ENCODE assay signal across 14 cellular contexts in the genomic region with DNA sequence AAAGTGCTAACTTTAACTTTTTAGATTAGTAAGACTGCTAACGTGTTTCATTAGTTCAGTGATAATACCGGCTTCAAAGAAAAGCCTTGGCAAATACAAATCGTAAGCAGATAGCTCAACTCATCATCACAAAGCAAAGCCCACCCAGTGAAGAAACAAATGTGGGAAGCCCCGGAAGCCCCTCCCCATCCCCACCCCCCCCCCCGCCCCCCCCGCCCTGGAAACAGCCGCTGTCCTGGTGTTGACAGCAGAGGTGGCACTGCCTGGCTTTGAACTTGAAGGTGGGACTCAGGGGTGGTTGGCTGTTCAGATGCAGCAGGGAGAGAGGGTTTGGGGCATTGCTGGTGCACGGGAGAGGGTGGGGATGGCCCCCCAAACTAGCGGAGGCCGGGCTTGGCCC. TPM values are rescaled to one million over a fixed set of nuclear protein-coding genes. Genes with fewer than 3 reads are reported as not detected.
A peak's percentile ranks its signal among the peaks of the same experiment; 100 is the strongest.
DNase-seq lines count a peak whose midpoint lies in the region; ATAC-seq, FAIRE-seq and TF ChIP-seq lines count a peak whose summit lies in the region.
"Had no signal": no experiment of that assay in that cellular context is flagged by ENCODE, and none has a peak within 500 bp of the region (broad histone marks: within the 10 kb centered on the region; RNA-seq: fewer than 3 reads in every experiment).

No MANE protein-coding gene starts in this region.

- no peak for ATAC-seq in HG03175 (IDR thresholded peaks at IDR 0.05; ENCODE audit: unreplicated experiment)

- TF ChIP-seq CTCF in RWPE1 (conservative IDR thresholded peaks at IDR 0.05; ENCODE audit: low read depth) (no peak), keratinocyte (optimal IDR thresholded peaks at IDR 0.05 in 1 of 3, IDR thresholded peaks at IDR 0.05 in 1 of 3, conservative IDR thresholded peaks at IDR 0.05 in 1 of 3; ENCODE audit: extremely low read depth in 1 of 3, insufficient read depth in 2 of 3, low read length in 3 of 3) (no peak), transverse colon (IDR thresholded peaks at IDR 0.05) (no peak)

- POLR2A ChIA-PET in RWPE1 (lab: Yijun Ruan, JAX; ENCODE audit: low non-redundant PET) = no interaction called here

- H3K9me3 ChIP-seq in keratinocyte (ENCODE audit: control insufficient read depth, low read depth, low read length) (peaks cover 2% of the 10 kb centered on the region), transverse colon (no peaks in the 10 kb centered on the region)
- H3K9me3 ChIP-seq: ascending aorta, suprapubic skin had no signal

- intact Hi-C loops in transverse colon (cut with DNase I; ENCODE audit: low total_unique reads) = no loop called here

- peaks cover 18% of the 10 kb centered on the region for H3K36me3 Mint-ChIP-seq in activated naive CD4-positive, alpha-beta T cell treated with anti-CD3 and anti-CD28 coated beads, Interleukin-2, amount 10 ng/mL, durations not matched to agents 7 days and 5 days

- no peak overlapping the region for H3K27ac Mint-ChIP-seq in activated naive CD4-positive, alpha-beta T cell treated with anti-CD3 and anti-CD28 coated beads, Interleukin-2, amount 10 ng/mL, durations not matched to agents 7 days and 5 days

- peak overlapping the region; percentile 50 for H3K9ac ChIP-seq in keratinocyte (ENCODE audit: control insufficient read depth, extremely low read depth, insufficient read depth, low read length)

- H3K27ac ChIP-seq in RWPE1 (peak overlapping the region; percentile 99), keratinocyte (ENCODE audit: control insufficient read depth, insufficient read depth, low read length) (peak overlapping the region; percentile 42), transverse colon (peak overlapping the region; percentile 73 to 87 (median 82))

- TF ChIP-seq EP300 in transverse colon (IDR thresholded peaks at IDR 0.05; ENCODE audit: low read depth) = no peak

- H3K4me2 ChIP-seq in keratinocyte (ENCODE audit: control insufficient read depth, extremely low read depth, insufficient read depth, low read depth, low read length) = no peak overlapping the region

- in situ Hi-C loops in transverse colon (cut with MboI; ENCODE audit: low pct_ligation_motif_present in 1 of 4, low pct_unique_long_range_greater_than_20kb in 1 of 4, low sequenced_read_pairs in 3 of 4) = no loop called here

- H3K79me2 ChIP-seq in keratinocyte (ENCODE audit: control insufficient read depth, insufficient read depth, low read length) = peaks cover 81% of the 10 kb centered on the region

- no peak overlapping the region for H2AFZ ChIP-seq in keratinocyte (ENCODE audit: control insufficient read depth, low read length)

- no peak overlapping the region for H3K4me3 Mint-ChIP-seq in activated naive CD4-positive, alpha-beta T cell treated with anti-CD3 and anti-CD28 coated beads, Interleukin-2, amount 10 ng/mL, durations not matched to agents 7 days and 5 days

- no peak for FAIRE-seq in keratinocyte (lab: Jason Lieb, UNC)
- FAIRE-seq: G401.6 had no signal

- H3K9me3 Mint-ChIP-seq in activated naive CD4-positive, alpha-beta T cell treated with anti-CD3 and anti-CD28 coated beads, Interleukin-2, amount 10 ng/mL, durations not matched to agents 7 days and 5 days = no peaks in the 10 kb centered on the region

- peaks cover 16% of the 10 kb centered on the region for H4K20me1 ChIP-seq in keratinocyte (ENCODE audit: control insufficient read depth, extremely low read depth, insufficient read depth, low read length)

- TF ChIP-seq POLR2A in transverse colon (IDR thresholded peaks at IDR 0.05) = no peak

- H3K4me3 ChIP-seq in keratinocyte (ENCODE audit: control insufficient read depth in 2 of 3, extremely low read depth in 1 of 3, insufficient read depth in 2 of 3, low read depth in 1 of 3, low read length in 3 of 3) (no peak overlapping the region), transverse colon (no peak overlapping the region)
- H3K4me3 ChIP-seq: suprapubic skin had no signal

- 37 to 45% methylated on average over 3 to 7 of the region's 10 CpGs for WGBS in transverse colon (ENCODE audit: low coverage in 1 of 2), 2 donors

- H3K4me1 Mint-ChIP-seq in activated naive CD4-positive, alpha-beta T cell treated with anti-CD3 and anti-CD28 coated beads, Interleukin-2, amount 10 ng/mL, durations not matched to agents 7 days and 5 days = peaks cover 55% of the 10 kb centered on the region

- no peaks in the 10 kb centered on the region for H3K27me3 Mint-ChIP-seq in activated naive CD4-positive, alpha-beta T cell treated with anti-CD3 and anti-CD28 coated beads, Interleukin-2, amount 10 ng/mL, durations not matched to agents 7 days and 5 days

- DNase-seq in RWPE1 (ENCODE audit: low spot score) = no peak
- peak; percentile 56 for DNase-seq in central memory CD4-positive, alpha-beta T cell
- no peak for DNase-seq in keratinocyte (ENCODE audit: low read depth, low spot score)
- DNase-seq in transverse colon = no peak
- DNase-seq in activated naive CD4-positive, alpha-beta T cell treated with anti-CD3 and anti-CD28 coated beads, Interleukin-2, amount 10 ng/mL, durations not matched to agents 7 days and 5 days = no peak
- no peak for DNase-seq in C1 segment of cervical spinal cord (lab: John Stamatoyannopoulos, UW)
- DNase-seq: activated CD4-positive, alpha-beta T cell treated with anti-CD3 and anti-CD28 coated beads, Interleukin-2, amount 50 U/mL, for 1 hour; NCI-H2081 treated with DMSO at 0.1 percent for 48 hours; NCI-H748 treated with DMSO at 0.1 percent for 48 hours; RPMI8226 had no signal

- dilution Hi-C loops in keratinocyte (cut with MboI; ENCODE audit: extremely low pct_ligation_motif_present, low sequenced_read_pairs) = no loop called here

- CTCF ChIA-PET in RWPE1 (lab: Yijun Ruan, JAX) = no interaction called here
- CTCF ChIA-PET in activated naive CD4-positive, alpha-beta T cell treated with anti-CD3 and anti-CD28 coated beads, Interleukin-2, amount 10 ng/mL, durations not matched to agents 7 days and 5 days (lab: Charles Lee) = no interaction called here

- H3K9me1 ChIP-seq in keratinocyte (ENCODE audit: control insufficient read depth, extremely low read depth, insufficient read depth, low read length) = peaks cover 6% of the 10 kb centered on the region

- no peaks in the 10 kb centered on the region for H3K27me3 ChIP-seq in keratinocyte (ENCODE audit: control insufficient read depth, extremely low read depth, insufficient read depth, low read length)
- H3K27me3 ChIP-seq in transverse colon = no peaks in the 10 kb centered on the region
- H3K27me3 ChIP-seq: ascending aorta, suprapubic skin had no signal

- peaks cover 19 to 42% of the 10 kb centered on the region in 2 experiments for H3K36me3 ChIP-seq in keratinocyte (ENCODE audit: control insufficient read depth in 2 of 2, extremely low read depth in 1 of 2, insufficient read depth in 2 of 2, low read length in 2 of 2)
- no peaks in the 10 kb centered on the region for H3K36me3 ChIP-seq in transverse colon

- H3K4me1 ChIP-seq in keratinocyte (ENCODE audit: control insufficient read depth, extremely low read depth, insufficient read depth, low read length) (peaks cover 22% of the 10 kb centered on the region), transverse colon (peaks cover 30 to 67% (median 52%) of the 10 kb centered on the region in 4 donors)

RNA-seq across cellular contexts. Expression of gene PDXK, which starts 14.1 kb away (rescaled TPM):
- polyA plus RNA-seq in keratinocyte = 144 to 211 TPM (median 154 TPM) in 3 replicates
- 104 TPM for polyA plus RNA-seq in keratinocyte (2011; ENCODE audit: low read depth)
- 101 and 129 TPM in 2 replicates for polyA plus RNA-seq in keratinocyte (2011; cell fraction: cytosol; rRNA removed)
- polyA plus RNA-seq in keratinocyte (2011; cell fraction: nucleus; rRNA removed) = 140 and 148 TPM in 2 replicates
- polyA plus RNA-seq in keratinocyte (2012; ENCODE audit: low replicate concordance) = 111 and 154 TPM in 2 replicates
- polyA minus RNA-seq in keratinocyte = 198 to 322 TPM (median 204 TPM) in 3 replicates
- 58.1 TPM for polyA minus RNA-seq in keratinocyte (2011; cell fraction: cytosol; rRNA and poly(A)+ RNA removed)
- polyA minus RNA-seq in keratinocyte (2011; cell fraction: nucleus; rRNA and poly(A)+ RNA removed) = 49.2 and 82.9 TPM in 2 replicates
- total RNA-seq in transverse colon = 100 to 1,000 TPM in 2 of 4 donors, 10 to 100 TPM in 2; 85.8 to 117 (median 103) TPM

RNA-seq across cellular contexts. Expression of gene CSTB, which starts 43.0 kb away (rescaled TPM):
- 126 to 167 TPM (median 152 TPM) in 3 replicates for polyA plus RNA-seq in keratinocyte
- polyA plus RNA-seq in keratinocyte (2011; ENCODE audit: low read depth) = 168 TPM
- 208 and 215 TPM in 2 replicates for polyA plus RNA-seq in keratinocyte (2011; cell fraction: cytosol; rRNA removed)
- 66.9 and 73.9 TPM in 2 replicates for polyA plus RNA-seq in keratinocyte (2011; cell fraction: nucleus; rRNA removed)
- polyA plus RNA-seq in keratinocyte (2012; ENCODE audit: low replicate concordance) = 168 and 493 TPM in 2 replicates
- polyA minus RNA-seq in keratinocyte = 34.1 to 136 TPM (median 81.0 TPM) in 3 replicates
- polyA minus RNA-seq in keratinocyte (2011; cell fraction: cytosol; rRNA and poly(A)+ RNA removed) = 68.9 TPM
- polyA minus RNA-seq in keratinocyte (2011; cell fraction: nucleus; rRNA and poly(A)+ RNA removed) = 14.6 and 18.0 TPM in 2 replicates
- 10 to 100 TPM; 16.1 to 61.7 (median 19.6) TPM for total RNA-seq in transverse colon

RNA-seq across cellular contexts. Expression of gene RRP1, which starts 56.3 kb away (rescaled TPM):
- 14.8 to 25.3 TPM (median 25.0 TPM) in 3 replicates for polyA plus RNA-seq in keratinocyte
- polyA plus RNA-seq in keratinocyte (2011; ENCODE audit: low read depth) = 20.2 TPM
- 11.5 and 16.2 TPM in 2 replicates for polyA plus RNA-seq in keratinocyte (2011; cell fraction: cytosol; rRNA removed)
- polyA plus RNA-seq in keratinocyte (2011; cell fraction: nucleus; rRNA removed) = 52.4 and 55.3 TPM in 2 replicates
- 24.8 and 31.4 TPM in 2 replicates for polyA plus RNA-seq in keratinocyte (2012; ENCODE audit: low replicate concordance)
- polyA minus RNA-seq in keratinocyte = 9.0 to 31.8 TPM (median 14.4 TPM) in 3 replicates
- polyA minus RNA-seq in keratinocyte (2011; cell fraction: cytosol; rRNA and poly(A)+ RNA removed) = 7.3 TPM
- 11.4 and 14.3 TPM in 2 replicates for polyA minus RNA-seq in keratinocyte (2011; cell fraction: nucleus; rRNA and poly(A)+ RNA removed)
- 10 to 100 TPM in 2 of 4 donors, 1 to 10 TPM in 2; 5.2 to 26.1 (median 11.1) TPM for total RNA-seq in transverse colon

Comparison
In these comparisons a context has a peak if more than half of its experiments do, and no peak if none do; other contexts are left out.
1. H3K27ac ChIP-seq: peak in every context shown above with its lines; median percentile 99 in RWPE1; 82 in transverse colon; 42 in keratinocyte.